Comparison of ENCODE assay signal across 12 cellular contexts in genomic region chr2:31384771-31385276, GRCh38. TPM values are rescaled to one million over a fixed set of nuclear protein-coding genes. Genes with fewer than 3 reads are reported as not detected.
DNase-seq lines count a peak whose midpoint lies in the region; ATAC-seq and TF ChIP-seq lines count a peak whose summit lies in the region.
"Had no signal": no experiment of that assay in that cellular context is flagged by ENCODE, and none has a peak within 500 bp of the region (broad histone marks: within the 10 kb centered on the region; RNA-seq: fewer than 3 reads in every experiment).

No MANE protein-coding gene starts in this region.

- no peaks in the 10 kb centered on the region for H3K9me3 ChIP-seq in PC-3 (ENCODE audit: low read length)
- H3K9me3 ChIP-seq: testis had no signal

- H3K9me3 Mint-ChIP-seq in activated T-cell treated with anti-CD3 and anti-CD28 coated beads, Interleukin-2, amount 50 U/mL, for 4 hours = no peaks in the 10 kb centered on the region

- no peaks in the 10 kb centered on the region for H4K20me1 ChIP-seq in PC-3 (ENCODE audit: low read length)

- H2AFZ ChIP-seq in PC-3 (ENCODE audit: low read length) = no peak overlapping the region

- H3K79me2 ChIP-seq in PC-3 (ENCODE audit: low read length) = no peaks in the 10 kb centered on the region

- POLR2A ChIA-PET in PC-3 (lab: Charles Lee; ENCODE audit: unreplicated experiment) = no interaction called here

- DNase-seq in ELR (ENCODE audit: low read depth) (peak; percentile 96), PC-3 (peak; percentile 90), epithelial cell of prostate (ENCODE audit: low read depth, low spot score) (peak; percentile 96), retinal pigment epithelial cell (ENCODE audit: low read depth) (peak; percentile 75), mesenteric fat pad (ENCODE audit: low spot score) (no peak)
- no peak for DNase-seq in activated CD4-positive, alpha-beta T cell treated with anti-CD3 and anti-CD28 coated beads for 48 hours
- no peak for DNase-seq in activated T-cell treated with anti-CD3 and anti-CD28 coated beads, Interleukin-2, amount 50 U/mL, for 4 hours
- DNase-seq: midbrain, NCI-H1105 treated with DMSO at 0.1 percent for 48 hours, SHP77 treated with DMSO at 0.1 percent for 48 hours, testis had no signal

- H3K4me1 Mint-ChIP-seq in activated T-cell treated with anti-CD3 and anti-CD28 coated beads, Interleukin-2, amount 50 U/mL, for 4 hours (ENCODE audit: low read depth) = no peaks in the 10 kb centered on the region

- TF ChIP-seq CTCF in PC-3 (conservative IDR thresholded peaks at IDR 0.05; ENCODE audit: low read depth, low read length) (no peak), retinal pigment epithelial cell (conservative IDR thresholded peaks at IDR 0.05; ENCODE audit: low read depth, low read length) (no peak)

- H3K27me3 ChIP-seq in PC-3 (ENCODE audit: low read length) = no peaks in the 10 kb centered on the region
- H3K27me3 ChIP-seq: testis had no signal

- H3K27me3 Mint-ChIP-seq in activated T-cell treated with anti-CD3 and anti-CD28 coated beads, Interleukin-2, amount 50 U/mL, for 4 hours (ENCODE audit: low read depth) = peaks cover 2% of the 10 kb centered on the region

- H3K36me3 Mint-ChIP-seq in activated T-cell treated with anti-CD3 and anti-CD28 coated beads, Interleukin-2, amount 50 U/mL, for 4 hours (ENCODE audit: insufficient read depth) = no peaks in the 10 kb centered on the region

- H3K9me2 ChIP-seq in PC-3 (replicated peaks; ENCODE audit: low read length) = no peaks in the 10 kb centered on the region

- H3K4me1 ChIP-seq in PC-3 (ENCODE audit: insufficient read depth, low read length) = peaks cover 40% of the 10 kb centered on the region
- H3K4me1 ChIP-seq: testis had no signal

- H3K27ac ChIP-seq in PC-3 (ENCODE audit: low read length) (peak overlapping the region; percentile 97), epithelial cell of prostate (peak overlapping the region; percentile 99)
- H3K27ac ChIP-seq: testis had no signal

- H3K9ac ChIP-seq in PC-3 (ENCODE audit: low read length) = peak overlapping the region; percentile 63

- no peaks in the 10 kb centered on the region for H3K36me3 ChIP-seq in PC-3 (ENCODE audit: low read depth, low read length)

- TSS peak; percentile 48 for BruUV-seq in PC-3 (replicated peaks; lab: Mats Ljungman, UMichigan)

- ATAC-seq in PC-3 (peak; percentile 77), HG03565 (IDR thresholded peaks at IDR 0.05; ENCODE audit: unreplicated experiment) (no peak)
- no peak for ATAC-seq in activated T-cell treated with anti-CD3 and anti-CD28 coated beads, Interleukin-2, amount 50 U/mL, for 4 hours

- H3K4me3 ChIP-seq in PC-3 (ENCODE audit: low read length) (peak overlapping the region; percentile 48), retinal pigment epithelial cell (ENCODE audit: low read length) (no peak overlapping the region)
- H3K4me3 ChIP-seq: testis had no signal

- no peak overlapping the region for H3K4me3 Mint-ChIP-seq in activated T-cell treated with anti-CD3 and anti-CD28 coated beads, Interleukin-2, amount 50 U/mL, for 4 hours

- H3K4me2 ChIP-seq in PC-3 (ENCODE audit: low read length) = peak overlapping the region; percentile 81

- CTCF ChIA-PET in PC-3 (lab: Charles Lee) = interaction anchor here (0.5 to 1.0 kb wide), 2 partner anchors 50 to 1532 kb away, joined by 4 read pairs; no protein-coding TSS in a partner anchor

- H3F3A ChIP-seq in PC-3 (ENCODE audit: low read length, unreplicated experiment) = no peaks in the 10 kb centered on the region

- intact Hi-C loops in PC-3 (cut with micrococcal nuclease) = loop anchor here (1.0 to 5.0 kb wide), 3 partner anchors 30 to 51 kb away; partner anchors contain the start of gene XDH

RNA-seq across cellular contexts. Expression of gene XDH, which starts 29.7 kb away (rescaled TPM):
- total RNA-seq in PC-3 (2014; rRNA removed) (0.06 and 0.91 TPM in 2 replicates), mesenteric fat pad (0.26 TPM)
- total RNA-seq in activated T-cell treated with anti-CD3 and anti-CD28 coated beads, Interleukin-2, amount 50 U/mL, for 4 hours = not detected

Comparison
In these comparisons a context has a peak if more than half of its experiments do, and no peak if none do; other contexts are left out.
1. DNase-seq: peak in ELR (single experiment), PC-3 (single experiment), epithelial cell of prostate (single experiment) and retinal pigment epithelial cell (single experiment); none in mesenteric fat pad (single experiment), activated CD4-positive, alpha-beta T cell treated with anti-CD3 and anti-CD28 coated beads for 48 hours (single experiment) and activated T-cell treated with anti-CD3 and anti-CD28 coated beads, Interleukin-2, amount 50 U/mL, for 4 hours (single experiment).